ENCODE assay signal across 8 cellular contexts in genomic region chr10:61452655-61453641, GRCh38. TPM values are rescaled to one million over a fixed set of nuclear protein-coding genes. Genes with fewer than 3 reads are reported as not detected.
DNase-seq lines count a peak whose midpoint lies in the region; ATAC-seq and TF ChIP-seq lines count a peak whose summit lies in the region.

TSS of gene TMEM26 (minus strand) at chr10:61453381. CDS start at chr10:61453081, 300 bp downstream.

- H3K4me3 ChIP-seq in psoas muscle: peak within 1 kb of the TSS; percentile 65

- no peaks in the 10 kb centered on the region for H3K9me3 Mint-ChIP-seq in activated naive CD8-positive, alpha-beta T cell treated with anti-CD3 and anti-CD28 coated beads, Interleukin-2, amount 10 ng/mL, durations not matched to agents 7 days and 5 days

- DNase-seq in ELR (ENCODE audit: low read depth) (peak; percentile 34), hepatic stellate cell (ENCODE audit: low spot score) (peak; percentile 45), psoas muscle (peak; percentile 25 to 63), COLO829 (ENCODE audit: low spot score) (no peak), NCI-H2029 (lab: John Stamatoyannopoulos, UW) (no peak)
- DNase-seq in activated naive CD8-positive, alpha-beta T cell treated with anti-CD3 and anti-CD28 coated beads, Interleukin-2, amount 10 ng/mL, durations not matched to agents 7 days and 5 days: peak; percentile 29

- peaks cover 7% of the 10 kb centered on the region for H3K4me1 ChIP-seq in psoas muscle

- H3K4me1 Mint-ChIP-seq in activated naive CD8-positive, alpha-beta T cell treated with anti-CD3 and anti-CD28 coated beads, Interleukin-2, amount 10 ng/mL, durations not matched to agents 7 days and 5 days: peaks cover 6% of the 10 kb centered on the region

- no peaks in the 10 kb centered on the region for H3K9me3 ChIP-seq in psoas muscle

- H3K36me3 ChIP-seq in psoas muscle (ENCODE audit: insufficient read depth in 1 of 2, low read depth in 1 of 2): no peaks in the 10 kb centered on the region

- no peak within 1 kb of the TSS for H3K27ac Mint-ChIP-seq in activated naive CD8-positive, alpha-beta T cell treated with anti-CD3 and anti-CD28 coated beads, Interleukin-2, amount 10 ng/mL, durations not matched to agents 7 days and 5 days

- H3K36me3 Mint-ChIP-seq in activated naive CD8-positive, alpha-beta T cell treated with anti-CD3 and anti-CD28 coated beads, Interleukin-2, amount 10 ng/mL, durations not matched to agents 7 days and 5 days: no peaks in the 10 kb centered on the region

- no peak within 1 kb of the TSS for H3K27ac ChIP-seq in psoas muscle

- no peak for TF ChIP-seq CTCF in psoas muscle (IDR thresholded peaks at IDR 0.05)

- peak within 1 kb of the TSS; percentile 11 for H3K4me3 Mint-ChIP-seq in activated naive CD8-positive, alpha-beta T cell treated with anti-CD3 and anti-CD28 coated beads, Interleukin-2, amount 10 ng/mL, durations not matched to agents 7 days and 5 days

- intact Hi-C loops in psoas muscle (cut with DNase I): no loop called here

- H3K27me3 Mint-ChIP-seq in activated naive CD8-positive, alpha-beta T cell treated with anti-CD3 and anti-CD28 coated beads, Interleukin-2, amount 10 ng/mL, durations not matched to agents 7 days and 5 days: peaks cover 35% of the 10 kb centered on the region

- WGBS in psoas muscle, 3 donors: 1 to 3% (median 2%) methylated on average over 56 to 58 of the region's 58 CpGs

- POLR2A ChIA-PET in activated naive CD8-positive, alpha-beta T cell treated with anti-CD3 and anti-CD28 coated beads, Interleukin-2, amount 10 ng/mL, durations not matched to agents 7 days and 5 days (lab: Charles Lee): no interaction called here

- peaks cover 0 to 21% (median 3%) of the 10 kb centered on the region in 3 donors for H3K27me3 ChIP-seq in psoas muscle (ENCODE audit: insufficient read depth in 3 of 3, low read length in 2 of 3)

- ATAC-seq in activated naive CD8-positive, alpha-beta T cell treated with anti-CD3 and anti-CD28 coated beads, Interleukin-2, amount 10 ng/mL, durations not matched to agents 7 days and 5 days (ENCODE audit: low read depth): no peak
- ATAC-seq in psoas muscle: peak in 1 of 4 donors; percentile 19
- no peak for ATAC-seq in GM18868 (IDR thresholded peaks at IDR 0.05; ENCODE audit: unreplicated experiment)
- no peak for ATAC-seq in HG02973 (IDR thresholded peaks at IDR 0.05; ENCODE audit: unreplicated experiment)

RNA-seq across cellular contexts. Expression of gene TMEM26, which starts in this region (rescaled TPM):
- not detected for total RNA-seq in activated naive CD8-positive, alpha-beta T cell treated with anti-CD3 and anti-CD28 coated beads, Interleukin-2, amount 10 ng/mL, durations not matched to agents 7 days and 5 days
- total RNA-seq in psoas muscle: under 1 TPM; 0.08 to 0.99 (median 0.32) TPM
- under 1 TPM; 0.05 to 0.31 (median 0.07) TPM for polyA plus RNA-seq in psoas muscle

Comparison
In these comparisons a context has a peak if more than half of its experiments do, and no peak if none do; other contexts are left out.
1. Peak in DNase-seq in activated naive CD8-positive, alpha-beta T cell treated with anti-CD3 and anti-CD28 coated beads, Interleukin-2, amount 10 ng/mL, durations not matched to agents 7 days and 5 days; RNA of the gene not detected or under 1 TPM.
2. Peak in DNase-seq and H3K4me3 ChIP-seq in psoas muscle; RNA of the gene not detected or under 1 TPM.
3. DNase-seq: peak in ELR (single experiment) and hepatic stellate cell (single experiment); none in COLO829 (single experiment) and NCI-H2029 (single experiment).